ENCODE assay signal across 19 cellular contexts in the genomic region with DNA sequence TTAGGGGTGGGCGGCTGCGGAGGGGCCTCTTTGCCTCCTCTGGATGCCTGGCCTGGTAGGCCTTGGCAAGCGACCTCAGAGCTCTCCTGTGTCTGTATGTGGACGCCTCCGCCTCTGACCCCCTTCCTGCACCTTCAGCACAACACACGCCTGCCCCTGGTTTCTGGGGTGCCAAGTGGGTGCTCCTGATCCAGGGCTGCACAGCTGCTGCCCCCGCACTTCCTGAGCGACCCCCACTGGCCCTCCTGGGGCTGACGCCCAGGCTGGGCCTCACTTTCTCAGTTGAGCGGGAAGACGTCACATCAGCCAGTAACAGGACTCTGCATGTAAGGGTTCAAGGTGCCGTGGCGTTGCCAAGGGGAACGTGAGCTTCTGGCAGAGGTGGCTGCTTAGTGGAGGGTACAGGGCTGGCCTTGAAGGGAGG.
DNase-seq lines count a peak whose midpoint lies in the region; FAIRE-seq and TF ChIP-seq lines count a peak whose summit lies in the region.
"Had no signal": no experiment of that assay in that cellular context is flagged by ENCODE, and none has a peak within 500 bp of the region (broad histone marks: within the 10 kb centered on the region; RNA-seq: fewer than 3 reads in every experiment).

No MANE protein-coding gene starts in this region.

- H2AFZ ChIP-seq in H1 (ENCODE audit: low read length) (no peak overlapping the region), neural progenitor cell (replicated peaks) (no peak overlapping the region)

- CTCF ChIA-PET in H1 (lab: Charles Lee; ENCODE audit: partially characterized antibody) = interaction anchor here (1.2 to 3.0 kb wide), 6 partner anchors 8 to 410 kb away, joined by 3 to 24 read pairs (median 5); no protein-coding TSS in a partner anchor
- CTCF ChIA-PET in CD4-positive, alpha-beta memory T cell (lab: Charles Lee; ENCODE audit: partially characterized antibody) = no interaction called here

- in situ Hi-C loops in KBM-7 (cut with MboI; ENCODE audit: low pct_unique_long_range_greater_than_20kb, low sequenced_read_pairs) = loop anchor here (25.0 kb wide), 1 partner anchor 313 kb away; the partner anchor contains the start of gene RTL1

- peaks cover 52% of the 10 kb centered on the region for H3K4me1 ChIP-seq in BLaER1
- peaks cover 5 to 34% (median 15%) of the 10 kb centered on the region in 4 experiments for H3K4me1 ChIP-seq in H1 (replicated peaks in 1 of 4; ENCODE audit: control insufficient read depth in 3 of 4, insufficient read depth in 4 of 4, low read length in 3 of 4)
- peaks cover 35% of the 10 kb centered on the region for H3K4me1 ChIP-seq in neural progenitor cell
- H3K4me1 ChIP-seq in CD4-positive, alpha-beta memory T cell (ENCODE audit: insufficient read depth, low read length) = no peaks in the 10 kb centered on the region
- H3K4me1 ChIP-seq: prostate gland had no signal

- H2AK5ac ChIP-seq in H1 (ENCODE audit: low read depth, low read length) = 0 out of 2 replicates have a peak overlapping the region, but pooled peaks have one; percentile 82

- FAIRE-seq in H1 (lab: Jason Lieb, UNC) = no peak
- FAIRE-seq: D721Med had no signal

- no peaks in the 10 kb centered on the region for H3K9me3 ChIP-seq in BLaER1
- H3K9me3 ChIP-seq in H1 (ENCODE audit: insufficient read depth in 2 of 2, low read depth in 1 of 2, low read length in 1 of 2) = no peaks in the 10 kb centered on the region
- no peaks in the 10 kb centered on the region for H3K9me3 ChIP-seq in neural progenitor cell (ENCODE audit: low read depth)
- H3K9me3 ChIP-seq in CD4-positive, alpha-beta memory T cell (ENCODE audit: control insufficient read depth in 1 of 2, low read length in 2 of 2) = no peaks in the 10 kb centered on the region
- H3K9me3 ChIP-seq: prostate gland had no signal

- peak overlapping the region; percentile 62 for H3K18ac ChIP-seq in H1 (ENCODE audit: extremely low read depth, low read length)

- TF ChIP-seq RAD21 in H1 (IDR thresholded peaks at IDR 0.05 in 1 of 2, conservative IDR thresholded peaks at IDR 0.05 in 1 of 2; ENCODE audit: low read depth in 2 of 2, low read length in 2 of 2) = no peak

- no peak overlapping the region for H3K23ac ChIP-seq in H1 (ENCODE audit: insufficient read length)

- H3K36me3 ChIP-seq in BLaER1 = no peaks in the 10 kb centered on the region
- no peaks in the 10 kb centered on the region for H3K36me3 ChIP-seq in H1 (ENCODE audit: control insufficient read depth in 2 of 4, insufficient read depth in 4 of 4, low read length in 3 of 4)
- no peaks in the 10 kb centered on the region for H3K36me3 ChIP-seq in neural progenitor cell
- no peaks in the 10 kb centered on the region for H3K36me3 ChIP-seq in CD4-positive, alpha-beta memory T cell (ENCODE audit: insufficient read depth, low read length)
- H3K36me3 ChIP-seq: prostate gland had no signal

- H4K91ac ChIP-seq in H1 (replicated peaks; ENCODE audit: insufficient read length, low read length) = peak overlapping the region; percentile 86

- H4K20me1 ChIP-seq in BLaER1 (no peaks in the 10 kb centered on the region), H1 (replicated peaks in 1 of 2; ENCODE audit: control insufficient read depth in 1 of 2, insufficient read depth in 2 of 2, low read length in 2 of 2) (no peaks in the 10 kb centered on the region), neural progenitor cell (ENCODE audit: low read depth) (no peaks in the 10 kb centered on the region)

- no peak overlapping the region for H2BK5ac ChIP-seq in H1 (ENCODE audit: low read depth, low read length)

- 90% methylated on average over 12 of the region's 14 CpGs; no CpG with 5 or more reads in 1 of the 2 experiments for WGBS in H1 (ENCODE audit: extremely low coverage in 1 of 2, insufficient coverage in 1 of 2, insufficient read length in 1 of 2, insufficient replicate concordance in 2 of 2, low coverage in 1 of 2, low lambda C conversion rate in 2 of 2, missing lambda C conversion rate in 1 of 2), 2 experiments

- H4K8ac ChIP-seq in H1 (ENCODE audit: extremely low read depth, insufficient read depth, low read length) = no peak overlapping the region

- H3K36me3 Mint-ChIP-seq in neural progenitor cell = no peaks in the 10 kb centered on the region
- H3K36me3 Mint-ChIP-seq in CD4-positive, alpha-beta memory T cell = no peaks in the 10 kb centered on the region
- H3K36me3 Mint-ChIP-seq: activated naive CD8-positive, alpha-beta T cell had no signal

- H2BK12ac ChIP-seq in H1 (ENCODE audit: low read depth, low read length) = peak overlapping the region; percentile 84; the same call in 1 of the 2 replicates

- H3K4me2 ChIP-seq in BLaER1 (peak overlapping the region; percentile 84), H1 (ENCODE audit: insufficient read depth in 1 of 2, low read depth in 2 of 2, low read length in 2 of 2) (no peak overlapping the region), neural progenitor cell (no peak overlapping the region)

- intact Hi-C loops in CD4-positive, alpha-beta memory T cell (cut with micrococcal nuclease) = no loop called here

- no peak for TF ChIP-seq CTCF in H1 (IDR thresholded peaks at IDR 0.05; ENCODE audit: control extremely low read depth in 1 of 3, insufficient read depth in 1 of 3, low read depth in 1 of 3, low read length in 3 of 3)
- no peak for TF ChIP-seq CTCF in neural progenitor cell (IDR thresholded peaks at IDR 0.05)

- no peak for TF ChIP-seq POLR2A in H1 (IDR thresholded peaks at IDR 0.05; ENCODE audit: control extremely low read depth in 1 of 2, low read depth in 2 of 2, low read length in 2 of 2)

- H3K9me3 Mint-ChIP-seq in neural progenitor cell = peaks cover 4% of the 10 kb centered on the region
- peaks cover 0 to 5% (median 0%) of the 10 kb centered on the region in 8 donors for H3K9me3 Mint-ChIP-seq in CD4-positive, alpha-beta memory T cell
- H3K9me3 Mint-ChIP-seq: activated T-helper 2 cell treated with anti-CD3 and anti-CD28 coated beads, Interferon-gamma antibody, Interleukin-2, Interleukin-4, amounts not matched to agents 10 μg/mL and 5 μg/mL and 100 μg/mL, durations not matched to agents 14 hours and 24 hours and 36 hours had no signal

- no peaks in the 10 kb centered on the region for H3K79me1 ChIP-seq in H1 (ENCODE audit: low read depth, low read length)

- peaks cover 58% of the 10 kb centered on the region for H3K4me1 Mint-ChIP-seq in neural progenitor cell
- no peaks in the 10 kb centered on the region for H3K4me1 Mint-ChIP-seq in CD4-positive, alpha-beta memory T cell
- H3K4me1 Mint-ChIP-seq: activated CD4-positive, alpha-beta T cell treated with anti-CD3 and anti-CD28 coated beads for 36 hours had no signal

- no peaks in the 10 kb centered on the region for H3K23me2 ChIP-seq in H1 (ENCODE audit: low read depth, low read length)

- TF ChIP-seq EP300 in H1 (IDR thresholded peaks at IDR 0.05; ENCODE audit: borderline replicate concordance in 1 of 2, low read depth in 2 of 2, low read length in 2 of 2) = no peak

- peak overlapping the region; percentile 61; the same call in 1 of the 2 replicates for H2BK20ac ChIP-seq in H1 (ENCODE audit: low read length)

- peak overlapping the region; percentile 56 for H3K27ac ChIP-seq in BLaER1
- H3K27ac ChIP-seq in H1 (ENCODE audit: low read depth, low read length) = no peak overlapping the region
- no peak overlapping the region for H3K27ac ChIP-seq in neural progenitor cell
- H3K27ac ChIP-seq in CD4-positive, alpha-beta memory T cell (ENCODE audit: low read depth, low read length) = no peak overlapping the region
- H3K27ac ChIP-seq: C4-2B, prostate gland, RWPE1 had no signal

- H3K56ac ChIP-seq in H1 (replicated peaks; ENCODE audit: insufficient read length, low read depth, low read length) = no peak overlapping the region

- no peak overlapping the region for H3K4ac ChIP-seq in H1 (replicated peaks; ENCODE audit: insufficient read length, low read depth, low read length)

- peak overlapping the region; percentile 72; the same call in 1 of the 2 replicates for H2BK15ac ChIP-seq in H1 (ENCODE audit: low read length)

- POLR2A ChIA-PET in H1 (lab: Charles Lee; ENCODE audit: partially characterized antibody) = interaction anchor here (1.6 kb wide), 1 partner anchor 25 kb away, joined by 3 read pairs; no protein-coding TSS in a partner anchor
- POLR2A ChIA-PET in CD4-positive, alpha-beta memory T cell (lab: Charles Lee; ENCODE audit: partially characterized antibody) = no interaction called here

- peaks cover 28% of the 10 kb centered on the region for H3F3A ChIP-seq in neural progenitor cell (ENCODE audit: low read depth)

- H3K27me3 ChIP-seq in BLaER1 (no peaks in the 10 kb centered on the region), H1 (replicated peaks in 1 of 4; ENCODE audit: control insufficient read depth in 3 of 4, extremely low read depth in 1 of 4, insufficient read depth in 3 of 4, low read length in 3 of 4) (peaks cover 0 to 14% (median 4%) of the 10 kb centered on the region in 4 experiments; a peak in 4 of 7 replicates), neural progenitor cell (no peaks in the 10 kb centered on the region)
- H3K27me3 ChIP-seq in CD4-positive, alpha-beta memory T cell (ENCODE audit: insufficient read depth, low read length) = no peaks in the 10 kb centered on the region

- H3K4me3 ChIP-seq in BLaER1 (no peak overlapping the region), H1 (ENCODE audit: extremely low read depth in 1 of 4, insufficient read depth in 2 of 4, low read depth in 3 of 4, low read length in 4 of 4) (no peak overlapping the region), neural progenitor cell (no peak overlapping the region)
- no peak overlapping the region for H3K4me3 ChIP-seq in CD4-positive, alpha-beta memory T cell (ENCODE audit: low read length in 2 of 2)
- H3K4me3 ChIP-seq: prostate gland had no signal

- no peak overlapping the region for H2BK120ac ChIP-seq in H1 (replicated peaks; ENCODE audit: low read depth, low read length)

- no peaks in the 10 kb centered on the region for H3K79me2 ChIP-seq in H1 (ENCODE audit: control insufficient read depth in 1 of 2, insufficient read depth in 2 of 2, low read length in 2 of 2)
- H3K79me2 ChIP-seq in neural progenitor cell (ENCODE audit: low read depth) = no peaks in the 10 kb centered on the region

- DNase-seq in KBM-7 = peak; percentile 29
- peak in 1 of 2 experiments; percentile 42 for DNase-seq in H1 (ENCODE audit: low read depth in 1 of 2, low spot score in 2 of 2)
- DNase-seq in neural progenitor cell (ENCODE audit: low spot score) = no peak
- no peak for DNase-seq in NCI-H510A (lab: John Stamatoyannopoulos, UW)
- DNase-seq in NCI-H2171 treated with DMSO at 0.1 percent for 48 hours (lab: John Stamatoyannopoulos, UW) = no peak
- DNase-seq in CD4-positive, alpha-beta memory T cell = no peak
- DNase-seq: activated CD4-positive, alpha-beta T cell treated with anti-CD3 and anti-CD28 coated beads for 36 hours; effector CD4-positive, alpha-beta T cell; foreskin fibroblast; HCEC 1CT; left ventricle myocardium superior; NCI-H187 treated with DMSO at 0.1 percent for 48 hours had no signal

- no peak overlapping the region for H3K4me3 Mint-ChIP-seq in neural progenitor cell
- no peak overlapping the region for H3K4me3 Mint-ChIP-seq in CD4-positive, alpha-beta memory T cell
- H3K4me3 Mint-ChIP-seq: activated CD4-positive, alpha-beta T cell treated with anti-CD3 and anti-CD28 coated beads for 36 hours; activated naive CD8-positive, alpha-beta T cell had no signal

- H3K27me3 Mint-ChIP-seq in neural progenitor cell (ENCODE audit: insufficient read depth, low read depth) = peaks cover 10% of the 10 kb centered on the region
- H3K27me3 Mint-ChIP-seq in CD4-positive, alpha-beta memory T cell = peaks cover 7 to 10% of the 10 kb centered on the region in 2 donors
- H3K27me3 Mint-ChIP-seq: activated CD4-positive, alpha-beta T cell treated with anti-CD3 and anti-CD28 coated beads for 36 hours had no signal

- H3K9ac ChIP-seq in BLaER1 (peak overlapping the region; percentile 48; the same call in 1 of the 2 replicates), H1 (replicated peaks in 1 of 4; ENCODE audit: extremely low read depth in 1 of 4, low read depth in 3 of 4, low read length in 3 of 4) (no peak overlapping the region), neural progenitor cell (no peak overlapping the region)

- H3K27ac Mint-ChIP-seq in neural progenitor cell = peak overlapping the region; percentile 51
- H3K27ac Mint-ChIP-seq in CD4-positive, alpha-beta memory T cell = no peak overlapping the region
- H3K27ac Mint-ChIP-seq: activated CD4-positive, alpha-beta T cell treated with anti-CD3 and anti-CD28 coated beads for 36 hours; activated naive CD8-positive, alpha-beta T cell; activated T-helper 2 cell treated with anti-CD3 and anti-CD28 coated beads, Interferon-gamma antibody, Interleukin-2, Interleukin-4, amounts not matched to agents 10 μg/mL and 5 μg/mL and 100 μg/mL, durations not matched to agents 14 hours and 24 hours and 36 hours had no signal

- H4K5ac ChIP-seq in H1 (ENCODE audit: insufficient read length, low read depth, low read length) = no peak overlapping the region

- no peak overlapping the region for H3K14ac ChIP-seq in H1 (ENCODE audit: insufficient read length)
